2 cellular contexts compared by ENCODE assay signal in the genomic region with DNA sequence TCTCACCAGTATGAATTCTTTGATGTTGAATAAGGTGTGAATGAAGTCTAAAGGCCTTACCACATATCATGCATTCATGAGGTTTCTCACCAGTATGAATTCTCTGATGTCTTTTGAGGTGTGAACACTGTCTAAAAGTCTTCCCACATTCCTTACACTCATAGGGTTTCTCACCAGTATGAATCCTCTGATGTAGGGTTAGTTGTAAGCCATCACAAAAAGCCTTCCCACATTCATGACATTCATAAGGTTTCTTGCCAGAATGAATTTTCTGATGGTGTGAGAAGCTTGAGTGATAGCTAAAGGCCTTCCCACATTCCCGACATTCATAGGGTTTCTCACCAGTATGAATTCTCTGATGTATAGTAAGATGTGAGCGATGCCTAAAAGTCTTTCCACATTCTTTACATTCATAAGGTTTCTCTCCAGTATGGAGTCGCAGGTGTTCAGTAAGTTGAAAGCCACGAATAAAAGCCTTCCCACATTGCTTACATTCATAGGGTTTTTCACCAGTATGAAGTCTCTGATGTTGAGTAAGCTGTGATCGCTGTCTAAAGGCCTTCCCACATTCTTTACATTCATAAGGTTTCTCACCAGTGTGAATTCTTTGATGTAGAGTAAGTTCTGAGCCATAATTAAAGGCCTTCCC.
A peak's percentile ranks its signal among the peaks of the same experiment; 100 is the strongest.
TF ChIP-seq lines count a peak whose summit lies in the region.

No MANE protein-coding gene starts in this region.

TF ChIP-seq in A549, 52 proteins besides CTCF, POLR2A, EP300 and RAD21:
- no peak for TF ChIP-seq CBX8 (IDR thresholded peaks at IDR 0.05)
- no peak for TF ChIP-seq NR3C1 (IDR thresholded peaks at IDR 0.05)
- TF ChIP-seq FOXS1 (CRISPR knock-in tag; IDR thresholded peaks at IDR 0.05): no peak
- TF ChIP-seq, protein P1, sequence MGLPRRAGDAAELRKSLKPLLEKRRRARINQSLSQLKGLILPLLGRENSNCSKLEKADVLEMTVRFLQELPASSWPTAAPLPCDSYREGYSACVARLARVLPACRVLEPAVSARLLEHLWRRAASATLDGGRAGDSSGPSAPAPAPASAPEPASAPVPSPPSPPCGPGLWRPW (IDR thresholded peaks at IDR 0.05): peak; percentile 41; the same call in 1 of the 2 replicates
- TF ChIP-seq HOXB13 (CRISPR knock-in tag; IDR thresholded peaks at IDR 0.05; ENCODE audit: low read depth): no peak
- TF ChIP-seq TP53 (CRISPR knock-in tag; IDR thresholded peaks at IDR 0.05): no peak
- TF ChIP-seq NFE2L2 (conservative IDR thresholded peaks at IDR 0.05; ENCODE audit: low read length): no peak
- TF ChIP-seq GATA3 (IDR thresholded peaks at IDR 0.05; ENCODE audit: borderline replicate concordance): peak; percentile 79; the same call in 1 of the 2 replicates
- TF ChIP-seq JUN (IDR thresholded peaks at IDR 0.05): 0 out of 5 replicates have a peak, but pooled peaks of 1 of the 2 experiments have one; percentile 25
- no peak for TF ChIP-seq HDAC2 (IDR thresholded peaks at IDR 0.05)
- no peak for TF ChIP-seq ZFP36 (IDR thresholded peaks at IDR 0.05; ENCODE audit: borderline replicate concordance, partially characterized antibody)
- TF ChIP-seq KDM1A (IDR thresholded peaks at IDR 0.05; ENCODE audit: low read depth): no peak
- TF ChIP-seq, protein P2, sequence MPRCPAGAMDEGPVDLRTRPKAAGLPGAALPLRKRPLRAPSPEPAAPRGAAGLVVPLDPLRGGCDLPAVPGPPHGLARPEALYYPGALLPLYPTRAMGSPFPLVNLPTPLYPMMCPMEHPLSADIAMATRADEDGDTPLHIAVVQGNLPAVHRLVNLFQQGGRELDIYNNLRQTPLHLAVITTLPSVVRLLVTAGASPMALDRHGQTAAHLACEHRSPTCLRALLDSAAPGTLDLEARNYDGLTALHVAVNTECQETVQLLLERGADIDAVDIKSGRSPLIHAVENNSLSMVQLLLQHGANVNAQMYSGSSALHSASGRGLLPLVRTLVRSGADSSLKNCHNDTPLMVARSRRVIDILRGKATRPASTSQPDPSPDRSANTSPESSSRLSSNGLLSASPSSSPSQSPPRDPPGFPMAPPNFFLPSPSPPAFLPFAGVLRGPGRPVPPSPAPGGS (IDR thresholded peaks at IDR 0.05): 0 out of 3 replicates have a peak, but pooled peaks have one; percentile 15
TF ChIP-seq in A549: peak in this region for 4.

TF ChIP-seq in GM12878, 131 proteins besides CTCF, POLR2A, EP300 and RAD21:
- TF ChIP-seq MYB (IDR thresholded peaks at IDR 0.05; ENCODE audit: borderline replicate concordance, low read depth, low read length): no peak
- TF ChIP-seq GABPA (IDR thresholded peaks at IDR 0.05; ENCODE audit: low read depth): no peak
- TF ChIP-seq ZNF274 (IDR thresholded peaks at IDR 0.05; ENCODE audit: insufficient read depth, insufficient read length): peak; percentile 90
- TF ChIP-seq, protein P3, sequence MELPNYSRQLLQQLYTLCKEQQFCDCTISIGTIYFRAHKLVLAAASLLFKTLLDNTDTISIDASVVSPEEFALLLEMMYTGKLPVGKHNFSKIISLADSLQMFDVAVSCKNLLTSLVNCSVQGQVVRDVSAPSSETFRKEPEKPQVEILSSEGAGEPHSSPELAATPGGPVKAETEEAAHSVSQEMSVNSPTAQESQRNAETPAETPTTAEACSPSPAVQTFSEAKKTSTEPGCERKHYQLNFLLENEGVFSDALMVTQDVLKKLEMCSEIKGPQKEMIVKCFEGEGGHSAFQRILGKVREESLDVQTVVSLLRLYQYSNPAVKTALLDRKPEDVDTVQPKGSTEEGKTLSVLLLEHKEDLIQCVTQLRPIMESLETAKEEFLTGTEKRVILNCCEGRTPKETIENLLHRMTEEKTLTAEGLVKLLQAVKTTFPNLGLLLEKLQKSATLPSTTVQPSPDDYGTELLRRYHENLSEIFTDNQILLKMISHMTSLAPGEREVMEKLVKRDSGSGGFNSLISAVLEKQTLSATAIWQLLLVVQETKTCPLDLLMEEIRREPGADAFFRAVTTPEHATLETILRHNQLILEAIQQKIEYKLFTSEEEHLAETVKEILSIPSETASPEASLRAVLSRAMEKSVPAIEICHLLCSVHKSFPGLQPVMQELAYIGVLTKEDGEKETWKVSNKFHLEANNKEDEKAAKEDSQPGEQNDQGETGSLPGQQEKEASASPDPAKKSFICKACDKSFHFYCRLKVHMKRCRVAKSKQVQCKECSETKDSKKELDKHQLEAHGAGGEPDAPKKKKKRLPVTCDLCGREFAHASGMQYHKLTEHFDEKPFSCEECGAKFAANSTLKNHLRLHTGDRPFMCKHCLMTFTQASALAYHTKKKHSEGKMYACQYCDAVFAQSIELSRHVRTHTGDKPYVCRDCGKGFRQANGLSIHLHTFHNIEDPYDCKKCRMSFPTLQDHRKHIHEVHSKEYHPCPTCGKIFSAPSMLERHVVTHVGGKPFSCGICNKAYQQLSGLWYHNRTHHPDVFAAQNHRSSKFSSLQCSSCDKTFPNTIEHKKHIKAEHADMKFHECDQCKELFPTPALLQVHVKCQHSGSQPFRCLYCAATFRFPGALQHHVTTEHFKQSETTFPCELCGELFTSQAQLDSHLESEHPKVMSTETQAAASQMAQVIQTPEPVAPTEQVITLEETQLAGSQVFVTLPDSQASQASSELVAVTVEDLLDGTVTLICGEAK (IDR thresholded peaks at IDR 0.05; ENCODE audit: borderline replicate concordance): no peak
- TF ChIP-seq MXI1 (IDR thresholded peaks at IDR 0.05; ENCODE audit: low read depth, low read length): no peak
- TF ChIP-seq EZH2 (IDR thresholded peaks at IDR 0.05; ENCODE audit: borderline replicate concordance, control insufficient read depth, low read depth, low read length): no peak
- TF ChIP-seq CBX5 (IDR thresholded peaks at IDR 0.05; ENCODE audit: low read depth): peak; percentile 90; the same call in 1 of the 2 replicates
- no peak for TF ChIP-seq NFYA (IDR thresholded peaks at IDR 0.05; ENCODE audit: borderline replicate concordance, low read depth, low read length)
- no peak for TF ChIP-seq CEBPB (IDR thresholded peaks at IDR 0.05; ENCODE audit: borderline replicate concordance in 1 of 2, low read depth in 2 of 2, low read length in 2 of 2)
- TF ChIP-seq KLF5 (IDR thresholded peaks at IDR 0.05; ENCODE audit: partially characterized antibody): peak; percentile 68
- no peak for TF ChIP-seq MEF2B (IDR thresholded peaks at IDR 0.05; ENCODE audit: partially characterized antibody, poor library complexity, severe bottlenecking)
- TF ChIP-seq, protein P4, sequence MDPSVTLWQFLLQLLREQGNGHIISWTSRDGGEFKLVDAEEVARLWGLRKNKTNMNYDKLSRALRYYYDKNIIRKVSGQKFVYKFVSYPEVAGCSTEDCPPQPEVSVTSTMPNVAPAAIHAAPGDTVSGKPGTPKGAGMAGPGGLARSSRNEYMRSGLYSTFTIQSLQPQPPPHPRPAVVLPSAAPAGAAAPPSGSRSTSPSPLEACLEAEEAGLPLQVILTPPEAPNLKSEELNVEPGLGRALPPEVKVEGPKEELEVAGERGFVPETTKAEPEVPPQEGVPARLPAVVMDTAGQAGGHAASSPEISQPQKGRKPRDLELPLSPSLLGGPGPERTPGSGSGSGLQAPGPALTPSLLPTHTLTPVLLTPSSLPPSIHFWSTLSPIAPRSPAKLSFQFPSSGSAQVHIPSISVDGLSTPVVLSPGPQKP (IDR thresholded peaks at IDR 0.05; ENCODE audit: low read depth, low read length): no peak
